ENCODE assay signal across 21 cellular contexts in the genomic region with DNA sequence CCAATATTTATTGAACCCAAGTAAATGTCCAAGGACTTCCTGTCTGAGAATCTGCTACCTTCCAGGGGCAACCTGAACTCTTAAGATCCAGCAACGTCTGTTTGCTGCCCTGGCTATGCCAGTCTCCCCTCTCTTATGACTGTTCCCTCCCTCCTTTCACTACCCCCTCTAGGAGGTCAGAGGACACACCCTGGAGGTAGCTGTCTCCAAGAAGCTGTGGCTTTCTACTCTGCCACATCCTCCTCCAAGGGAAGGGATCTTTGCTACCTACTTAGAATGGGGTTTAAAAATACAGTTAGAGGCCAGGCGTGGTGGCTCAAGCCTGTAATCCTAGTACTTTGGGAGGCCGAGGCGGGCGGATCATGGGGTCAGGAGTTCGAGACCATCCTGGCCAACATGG. TPM values are rescaled to one million over a fixed set of nuclear protein-coding genes. Genes with fewer than 3 reads are reported as not detected.
"Had no signal": no experiment of that assay in that cellular context is flagged by ENCODE, and none has a peak within 500 bp of the region (broad histone marks: within the 10 kb centered on the region; RNA-seq: fewer than 3 reads in every experiment).

No MANE protein-coding gene starts in this region.

- ATAC-seq: gastroesophageal sphincter; left cardiac atrium; psoas muscle; stimulated activated effector memory CD8-positive, alpha-beta T cell treated with anti-CD3 and anti-CD28 coated beads, Interleukin-12 subunit alpha, Interleukin-12 subunit beta, amount 100 ng/mL, for 72 hours; stimulated activated naive CD8-positive, alpha-beta T cell treated with anti-CD3 and anti-CD28 coated beads, Interleukin-15, Interleukin-2, amounts not matched to agents 100 U/mL and 50 U/mL, for 24 hours had no signal

- H3K36me3 ChIP-seq: esophagus squamous epithelium, gastroesophageal sphincter, left ventricle myocardium inferior, right lobe of liver, suprapubic skin, thyroid gland had no signal

- H3K36me3 Mint-ChIP-seq: stimulated activated effector memory CD8-positive, alpha-beta T cell treated with anti-CD3 and anti-CD28 coated beads, Interleukin-12 subunit alpha, Interleukin-12 subunit beta, amount 100 ng/mL, for 72 hours; type B pancreatic cell had no signal

- H3K27ac Mint-ChIP-seq: stimulated activated effector memory CD8-positive, alpha-beta T cell treated with anti-CD3 and anti-CD28 coated beads, Interleukin-12 subunit alpha, Interleukin-12 subunit beta, amount 100 ng/mL, for 72 hours; type B pancreatic cell had no signal

- DNase-seq: dermis blood vessel endothelial cell; esophagus squamous epithelium; glutamatergic neuron; kidney; left cardiac atrium; left ventricle myocardium inferior; naive thymus-derived CD4-positive, alpha-beta T cell; nephron progenitor cell; psoas muscle; retina; right lobe of liver; stimulated activated CD4-positive, alpha-beta T cell treated with anti-CD3 and anti-CD28 coated beads, Interleukin-4, amount 100 ng/mL, for 1 hour; stimulated activated CD8-positive, alpha-beta memory T cell treated with anti-CD3 and anti-CD28 coated beads, Interleukin-4, amount 100 ng/mL, for 48 hours; stimulated activated naive CD8-positive, alpha-beta T cell treated with anti-CD3 and anti-CD28 coated beads, Interleukin-15, Interleukin-2, amounts not matched to agents 100 U/mL and 50 U/mL, for 24 hours; thyroid gland had no signal

- H3K4me1 ChIP-seq: psoas muscle had no signal

- H3K27me3 ChIP-seq: right lobe of liver, thyroid gland had no signal

- H3K9me3 Mint-ChIP-seq: naive thymus-derived CD4-positive, alpha-beta T cell; nephron progenitor cell; stimulated activated effector memory CD8-positive, alpha-beta T cell treated with anti-CD3 and anti-CD28 coated beads, Interleukin-12 subunit alpha, Interleukin-12 subunit beta, amount 100 ng/mL, for 72 hours; type B pancreatic cell had no signal

- H3K4me3 Mint-ChIP-seq: nephron progenitor cell; stimulated activated effector memory CD8-positive, alpha-beta T cell treated with anti-CD3 and anti-CD28 coated beads, Interleukin-12 subunit alpha, Interleukin-12 subunit beta, amount 100 ng/mL, for 72 hours; type B pancreatic cell had no signal

- H3K4me3 ChIP-seq: esophagus squamous epithelium, gastroesophageal sphincter, left ventricle myocardium inferior, lung, psoas muscle, right lobe of liver, suprapubic skin, thyroid gland had no signal

- H3K9me3 ChIP-seq: esophagus squamous epithelium, gastroesophageal sphincter, left ventricle myocardium inferior, psoas muscle, right lobe of liver, suprapubic skin, thyroid gland had no signal

- H3K27ac ChIP-seq: esophagus squamous epithelium, gastroesophageal sphincter, left ventricle myocardium inferior, psoas muscle, right lobe of liver, suprapubic skin, thyroid gland had no signal

RNA-seq across cellular contexts. Expression of gene SMPDL3B, which starts 3.6 kb away (rescaled TPM):
- total RNA-seq: left ventricle myocardium inferior, mesenteric fat pad, psoas muscle had no signal
- polyA plus RNA-seq: naive thymus-derived CD4-positive, alpha-beta T cell had no signal
